Comparison of ENCODE assay signal across 1 cellular context in the genomic region with DNA sequence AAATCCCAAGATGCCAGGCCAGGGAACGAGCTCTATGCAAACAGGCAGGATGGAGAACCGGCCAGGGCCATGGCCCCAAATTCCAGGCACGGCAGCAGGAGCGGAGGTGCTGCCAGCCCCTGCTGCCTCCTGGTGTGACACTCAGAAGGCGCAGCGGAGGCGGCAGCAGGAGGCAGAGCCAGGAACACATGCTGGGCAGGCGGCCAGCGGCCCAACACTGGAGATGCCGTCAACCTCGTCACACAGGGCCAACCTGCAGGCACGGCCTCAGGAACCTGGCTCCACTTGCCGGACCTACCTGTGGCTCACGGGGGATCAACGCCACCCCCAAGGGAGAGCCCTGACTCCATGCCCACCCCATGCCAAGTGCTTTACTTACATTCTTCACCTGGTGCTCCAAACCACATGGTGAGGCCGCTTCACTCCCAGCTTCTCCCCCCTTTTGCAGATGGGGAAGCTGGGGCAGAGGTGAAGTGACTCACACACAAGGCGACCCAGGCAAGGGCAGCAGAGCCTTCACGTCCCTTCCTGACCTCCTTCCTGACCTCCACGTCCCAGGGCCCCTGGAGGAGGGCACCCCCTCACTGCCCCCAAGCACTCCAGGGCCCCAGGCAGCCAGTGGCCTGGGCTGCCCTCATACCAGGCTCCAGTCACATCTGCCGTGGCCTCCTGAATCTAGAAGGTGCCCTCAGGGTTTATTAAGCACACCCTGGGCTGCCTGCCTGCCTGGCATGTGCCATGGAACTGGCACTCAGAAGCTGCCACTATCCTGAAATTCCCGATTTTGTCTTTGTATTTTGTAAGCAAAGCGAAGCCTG.
TF ChIP-seq lines count a peak whose summit lies in the region.

No MANE protein-coding gene starts in this region.

TF ChIP-seq in HCT116, 20 proteins besides CTCF, POLR2A, EP300 and RAD21:
- TF ChIP-seq, protein P1, sequence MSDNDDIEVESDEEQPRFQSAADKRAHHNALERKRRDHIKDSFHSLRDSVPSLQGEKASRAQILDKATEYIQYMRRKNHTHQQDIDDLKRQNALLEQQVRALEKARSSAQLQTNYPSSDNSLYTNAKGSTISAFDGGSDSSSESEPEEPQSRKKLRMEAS (IDR thresholded peaks at IDR 0.05), result no peak
- TF ChIP-seq POLR2AphosphoS5 (IDR thresholded peaks at IDR 0.05; ENCODE audit: low read depth, low read length) (no peak), ZNF274 (IDR thresholded peaks at IDR 0.05; ENCODE audit: low read depth, low read length) (no peak), SIN3A (IDR thresholded peaks at IDR 0.05; ENCODE audit: low read depth) (no peak), EZH2phosphoT487 (IDR thresholded peaks at IDR 0.05; ENCODE audit: borderline replicate concordance) (no peak), EZH2 (IDR thresholded peaks at IDR 0.05) (no peak), FOSL1 (IDR thresholded peaks at IDR 0.05; ENCODE audit: low read depth) (no peak), CEBPB (IDR thresholded peaks at IDR 0.05; ENCODE audit: low read depth) (no peak), TCF7L2 (IDR thresholded peaks at IDR 0.05; ENCODE audit: borderline replicate concordance, extremely low read depth, insufficient read depth, insufficient read length) (no peak), CBX3 (IDR thresholded peaks at IDR 0.05; ENCODE audit: low read depth) (no peak), YY1 (IDR thresholded peaks at IDR 0.05; ENCODE audit: extremely low read depth, insufficient replicate concordance, low read depth, low read length) (no peak), EGR1 (IDR thresholded peaks at IDR 0.05; ENCODE audit: low read depth) (no peak), SP1 (IDR thresholded peaks at IDR 0.05; ENCODE audit: low read depth) (no peak), ELF1 (IDR thresholded peaks at IDR 0.05; ENCODE audit: borderline replicate concordance, low read depth) (no peak)
- TF ChIP-seq, protein P2, sequence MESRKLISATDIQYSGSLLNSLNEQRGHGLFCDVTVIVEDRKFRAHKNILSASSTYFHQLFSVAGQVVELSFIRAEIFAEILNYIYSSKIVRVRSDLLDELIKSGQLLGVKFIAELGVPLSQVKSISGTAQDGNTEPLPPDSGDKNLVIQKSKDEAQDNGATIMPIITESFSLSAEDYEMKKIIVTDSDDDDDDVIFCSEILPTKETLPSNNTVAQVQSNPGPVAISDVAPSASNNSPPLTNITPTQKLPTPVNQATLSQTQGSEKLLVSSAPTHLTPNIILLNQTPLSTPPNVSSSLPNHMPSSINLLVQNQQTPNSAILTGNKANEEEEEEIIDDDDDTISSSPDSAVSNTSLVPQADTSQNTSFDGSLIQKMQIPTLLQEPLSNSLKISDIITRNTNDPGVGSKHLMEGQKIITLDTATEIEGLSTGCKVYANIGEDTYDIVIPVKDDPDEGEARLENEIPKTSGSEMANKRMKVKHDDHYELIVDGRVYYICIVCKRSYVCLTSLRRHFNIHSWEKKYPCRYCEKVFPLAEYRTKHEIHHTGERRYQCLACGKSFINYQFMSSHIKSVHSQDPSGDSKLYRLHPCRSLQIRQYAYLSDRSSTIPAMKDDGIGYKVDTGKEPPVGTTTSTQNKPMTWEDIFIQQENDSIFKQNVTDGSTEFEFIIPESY (IDR thresholded peaks at IDR 0.05; ENCODE audit: extremely low read depth, insufficient replicate concordance, low read length), result no peak
- TF ChIP-seq, protein P3, sequence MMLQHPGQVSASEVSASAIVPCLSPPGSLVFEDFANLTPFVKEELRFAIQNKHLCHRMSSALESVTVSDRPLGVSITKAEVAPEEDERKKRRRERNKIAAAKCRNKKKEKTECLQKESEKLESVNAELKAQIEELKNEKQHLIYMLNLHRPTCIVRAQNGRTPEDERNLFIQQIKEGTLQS (IDR thresholded peaks at IDR 0.05), result no peak
